5 cellular contexts compared by ENCODE assay signal in the genomic region with DNA sequence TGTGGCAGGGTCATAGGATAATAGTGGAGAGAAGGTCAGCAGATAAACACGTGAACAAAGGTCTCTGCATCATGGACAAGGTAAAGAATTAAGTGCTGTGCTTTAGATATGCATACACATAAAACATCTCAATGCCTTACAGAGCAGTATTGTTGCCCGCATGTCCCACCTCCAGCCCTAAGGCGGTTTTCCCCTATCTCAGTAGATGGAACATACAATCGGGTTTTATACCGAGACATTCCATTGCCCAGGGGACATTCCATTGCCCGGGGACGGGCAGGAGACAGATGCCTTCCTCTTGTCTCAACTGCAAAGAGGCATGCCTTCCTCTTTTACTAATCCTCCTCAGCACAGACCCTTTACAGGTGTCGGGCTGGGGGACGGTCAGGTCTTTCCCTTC. TPM values are rescaled to one million over a fixed set of nuclear protein-coding genes. Genes with fewer than 3 reads are reported as not detected.
"Had no signal": no experiment of that assay in that cellular context is flagged by ENCODE, and none has a peak within 500 bp of the region (broad histone marks: within the 10 kb centered on the region; RNA-seq: fewer than 3 reads in every experiment).

No MANE protein-coding gene starts in this region.

RNA-seq across cellular contexts. Expression of gene CIDEC, which starts 32.2 kb away (rescaled TPM):
- total RNA-seq: K562, M059J, OCI-LY7, PC-3 had no signal
- polyA plus RNA-seq: K562 had no signal

RNA-seq across cellular contexts. Expression of gene IL17RE, which starts 54.8 kb away (rescaled TPM):
- polyA plus RNA-seq: IgD-negative memory B cell had no signal
